Comparison of ENCODE assay signal across 20 cellular contexts in genomic region chr4:83606898-83607297, GRCh38.
DNase-seq lines count a peak whose midpoint lies in the region; ATAC-seq and TF ChIP-seq lines count a peak whose summit lies in the region.
"Had no signal": no experiment of that assay in that cellular context is flagged by ENCODE, and none has a peak within 500 bp of the region (broad histone marks: within the 10 kb centered on the region; RNA-seq: fewer than 3 reads in every experiment).

No MANE protein-coding gene starts in this region.

- no peak overlapping the region for H3K27ac Mint-ChIP-seq in GM23338
- no peak overlapping the region for H3K27ac Mint-ChIP-seq in activated B cell treated with CpG ODN at 0.5 μM for 24 hours
- H3K27ac Mint-ChIP-seq: HFFc6; stimulated activated effector memory CD8-positive, alpha-beta T cell treated with anti-CD3 and anti-CD28 coated beads, Interleukin-12 subunit alpha, Interleukin-12 subunit beta, amount 100 ng/mL, for 72 hours had no signal

- H3K4me2 ChIP-seq in GM23338 = no peak overlapping the region

- H3K36me3 ChIP-seq in GM23338 (ENCODE audit: insufficient read depth) = no peaks in the 10 kb centered on the region
- H3K36me3 ChIP-seq: cardiac muscle cell, gastroesophageal sphincter, left lung had no signal

- no peaks in the 10 kb centered on the region for H3K36me3 Mint-ChIP-seq in GM23338 (ENCODE audit: low read depth)
- H3K36me3 Mint-ChIP-seq in activated B cell treated with CpG ODN at 0.5 μM for 24 hours (ENCODE audit: low read depth) = peaks cover 2% of the 10 kb centered on the region
- H3K36me3 Mint-ChIP-seq: stimulated activated effector memory CD8-positive, alpha-beta T cell treated with anti-CD3 and anti-CD28 coated beads, Interleukin-12 subunit alpha, Interleukin-12 subunit beta, amount 100 ng/mL, for 72 hours had no signal

- peaks cover 19% of the 10 kb centered on the region for H3K4me1 ChIP-seq in GM23338 (ENCODE audit: insufficient read depth)
- H3K4me1 ChIP-seq: left lung had no signal

- intact Hi-C loops in activated B cell treated with CpG ODN at 0.5 μM for 24 hours (cut with micrococcal nuclease) = no loop called here

- H3K4me3 Mint-ChIP-seq in GM23338 (no peak overlapping the region), activated B cell treated with CpG ODN at 0.5 μM for 24 hours (no peak overlapping the region)
- H3K4me3 Mint-ChIP-seq: HFFc6; stimulated activated effector memory CD8-positive, alpha-beta T cell treated with anti-CD3 and anti-CD28 coated beads, Interleukin-12 subunit alpha, Interleukin-12 subunit beta, amount 100 ng/mL, for 72 hours had no signal

- no peak overlapping the region for H3K4me3 ChIP-seq in GM23338
- no peak overlapping the region for H3K4me3 ChIP-seq in foreskin fibroblast (ENCODE audit: low read depth in 1 of 2, low read length in 2 of 2)
- H3K4me3 ChIP-seq: cardiac muscle cell, dorsolateral prefrontal cortex, gastroesophageal sphincter, left lung had no signal

- no peak for DNase-seq in GM23338 (ENCODE audit: low spot score)
- no peak for DNase-seq in activated B cell treated with CpG ODN at 0.5 μM for 24 hours
- DNase-seq in renal cortical epithelial cell (ENCODE audit: low read depth) = peak; percentile 89
- DNase-seq in NCI-H446 (lab: John Stamatoyannopoulos, UW) = no peak
- no peak for DNase-seq in activated CD4-positive, alpha-beta T cell treated with anti-CD3 and anti-CD28 coated beads, Interleukin-2, amount 50 U/mL, for 1 hour
- DNase-seq in foreskin fibroblast = no peak
- DNase-seq: amniotic stem cell, dorsolateral prefrontal cortex, HFFc6, left lung, NCI-H1417 treated with DMSO at 0.1 percent for 48 hours, NCI-H2171 treated with DMSO at 0.1 percent for 48 hours, NCI-H69, OCI-M1, SIG-M5 had no signal

- H3K27me3 ChIP-seq in GM23338 (ENCODE audit: insufficient read depth) = no peaks in the 10 kb centered on the region
- H3K27me3 ChIP-seq: cardiac muscle cell, dorsolateral prefrontal cortex, gastroesophageal sphincter, left lung, neutrophil had no signal

- ATAC-seq in GM18861 (IDR thresholded peaks at IDR 0.05; ENCODE audit: unreplicated experiment) (peak; percentile 43), GM23338 (no peak), activated B cell treated with CpG ODN at 0.5 μM for 24 hours (ENCODE audit: low read depth) (peak; percentile 47)
- ATAC-seq: gastroesophageal sphincter; left lung; stimulated activated effector memory CD8-positive, alpha-beta T cell treated with anti-CD3 and anti-CD28 coated beads, Interleukin-12 subunit alpha, Interleukin-12 subunit beta, amount 100 ng/mL, for 72 hours had no signal

- H2AFZ ChIP-seq in GM23338 = peak overlapping the region; percentile 33; the same call in 1 of the 2 replicates

- POLR2A ChIA-PET in activated B cell treated with CpG ODN at 0.5 μM for 24 hours (lab: Charles Lee) = interaction anchor here (0.7 to 1.5 kb wide), 2 partner anchors 25 to 72 kb away, joined by 5 to 6 read pairs; no protein-coding TSS in a partner anchor

- H3K9me3 Mint-ChIP-seq in GM23338 (peaks cover 3% of the 10 kb centered on the region; the same call in 2 of the 3 replicates), activated B cell treated with CpG ODN at 0.5 μM for 24 hours (peaks cover 10% of the 10 kb centered on the region)

- peaks cover 21% of the 10 kb centered on the region; the same call in 2 of the 3 replicates for H3K4me1 Mint-ChIP-seq in GM23338
- H3K4me1 Mint-ChIP-seq in activated B cell treated with CpG ODN at 0.5 μM for 24 hours = no peaks in the 10 kb centered on the region
- H3K4me1 Mint-ChIP-seq: stimulated activated effector memory CD8-positive, alpha-beta T cell treated with anti-CD3 and anti-CD28 coated beads, Interleukin-12 subunit alpha, Interleukin-12 subunit beta, amount 100 ng/mL, for 72 hours had no signal

- H3K79me2 ChIP-seq in GM23338 (replicated peaks; ENCODE audit: insufficient read depth) = no peaks in the 10 kb centered on the region

- no peaks in the 10 kb centered on the region for H3K9me2 ChIP-seq in GM23338 (ENCODE audit: insufficient read depth)

- H3K27me3 Mint-ChIP-seq in GM23338 (ENCODE audit: insufficient read depth, low read depth, poor library complexity) = no peaks in the 10 kb centered on the region
- peaks cover 2% of the 10 kb centered on the region for H3K27me3 Mint-ChIP-seq in activated B cell treated with CpG ODN at 0.5 μM for 24 hours

- H4K20me1 ChIP-seq in GM23338 (replicated peaks; ENCODE audit: insufficient read depth) = no peaks in the 10 kb centered on the region

- no peak for TF ChIP-seq CTCF in GM23338 (conservative IDR thresholded peaks at IDR 0.05; ENCODE audit: low read depth in 2 of 2)
- no peak for TF ChIP-seq CTCF in activated B cell treated with CpG ODN at 0.5 μM for 24 hours (IDR thresholded peaks at IDR 0.05)
- TF ChIP-seq CTCF in foreskin fibroblast (IDR thresholded peaks at IDR 0.05; ENCODE audit: low read depth, low read length) = no peak

- H3K27ac ChIP-seq in GM23338 (ENCODE audit: low read depth) = no peak overlapping the region
- H3K27ac ChIP-seq: cardiac muscle cell, dorsolateral prefrontal cortex, gastroesophageal sphincter, left lung, neutrophil had no signal

- H3F3A ChIP-seq in GM23338 (replicated peaks; ENCODE audit: low read depth) = no peaks in the 10 kb centered on the region

- CTCF ChIA-PET in activated B cell treated with CpG ODN at 0.5 μM for 24 hours (lab: Charles Lee) = no interaction called here

TF ChIP-seq in GM23338, 12 proteins besides CTCF, POLR2A, EP300 and RAD21 (continues in another document):
- TF ChIP-seq, protein P1, sequence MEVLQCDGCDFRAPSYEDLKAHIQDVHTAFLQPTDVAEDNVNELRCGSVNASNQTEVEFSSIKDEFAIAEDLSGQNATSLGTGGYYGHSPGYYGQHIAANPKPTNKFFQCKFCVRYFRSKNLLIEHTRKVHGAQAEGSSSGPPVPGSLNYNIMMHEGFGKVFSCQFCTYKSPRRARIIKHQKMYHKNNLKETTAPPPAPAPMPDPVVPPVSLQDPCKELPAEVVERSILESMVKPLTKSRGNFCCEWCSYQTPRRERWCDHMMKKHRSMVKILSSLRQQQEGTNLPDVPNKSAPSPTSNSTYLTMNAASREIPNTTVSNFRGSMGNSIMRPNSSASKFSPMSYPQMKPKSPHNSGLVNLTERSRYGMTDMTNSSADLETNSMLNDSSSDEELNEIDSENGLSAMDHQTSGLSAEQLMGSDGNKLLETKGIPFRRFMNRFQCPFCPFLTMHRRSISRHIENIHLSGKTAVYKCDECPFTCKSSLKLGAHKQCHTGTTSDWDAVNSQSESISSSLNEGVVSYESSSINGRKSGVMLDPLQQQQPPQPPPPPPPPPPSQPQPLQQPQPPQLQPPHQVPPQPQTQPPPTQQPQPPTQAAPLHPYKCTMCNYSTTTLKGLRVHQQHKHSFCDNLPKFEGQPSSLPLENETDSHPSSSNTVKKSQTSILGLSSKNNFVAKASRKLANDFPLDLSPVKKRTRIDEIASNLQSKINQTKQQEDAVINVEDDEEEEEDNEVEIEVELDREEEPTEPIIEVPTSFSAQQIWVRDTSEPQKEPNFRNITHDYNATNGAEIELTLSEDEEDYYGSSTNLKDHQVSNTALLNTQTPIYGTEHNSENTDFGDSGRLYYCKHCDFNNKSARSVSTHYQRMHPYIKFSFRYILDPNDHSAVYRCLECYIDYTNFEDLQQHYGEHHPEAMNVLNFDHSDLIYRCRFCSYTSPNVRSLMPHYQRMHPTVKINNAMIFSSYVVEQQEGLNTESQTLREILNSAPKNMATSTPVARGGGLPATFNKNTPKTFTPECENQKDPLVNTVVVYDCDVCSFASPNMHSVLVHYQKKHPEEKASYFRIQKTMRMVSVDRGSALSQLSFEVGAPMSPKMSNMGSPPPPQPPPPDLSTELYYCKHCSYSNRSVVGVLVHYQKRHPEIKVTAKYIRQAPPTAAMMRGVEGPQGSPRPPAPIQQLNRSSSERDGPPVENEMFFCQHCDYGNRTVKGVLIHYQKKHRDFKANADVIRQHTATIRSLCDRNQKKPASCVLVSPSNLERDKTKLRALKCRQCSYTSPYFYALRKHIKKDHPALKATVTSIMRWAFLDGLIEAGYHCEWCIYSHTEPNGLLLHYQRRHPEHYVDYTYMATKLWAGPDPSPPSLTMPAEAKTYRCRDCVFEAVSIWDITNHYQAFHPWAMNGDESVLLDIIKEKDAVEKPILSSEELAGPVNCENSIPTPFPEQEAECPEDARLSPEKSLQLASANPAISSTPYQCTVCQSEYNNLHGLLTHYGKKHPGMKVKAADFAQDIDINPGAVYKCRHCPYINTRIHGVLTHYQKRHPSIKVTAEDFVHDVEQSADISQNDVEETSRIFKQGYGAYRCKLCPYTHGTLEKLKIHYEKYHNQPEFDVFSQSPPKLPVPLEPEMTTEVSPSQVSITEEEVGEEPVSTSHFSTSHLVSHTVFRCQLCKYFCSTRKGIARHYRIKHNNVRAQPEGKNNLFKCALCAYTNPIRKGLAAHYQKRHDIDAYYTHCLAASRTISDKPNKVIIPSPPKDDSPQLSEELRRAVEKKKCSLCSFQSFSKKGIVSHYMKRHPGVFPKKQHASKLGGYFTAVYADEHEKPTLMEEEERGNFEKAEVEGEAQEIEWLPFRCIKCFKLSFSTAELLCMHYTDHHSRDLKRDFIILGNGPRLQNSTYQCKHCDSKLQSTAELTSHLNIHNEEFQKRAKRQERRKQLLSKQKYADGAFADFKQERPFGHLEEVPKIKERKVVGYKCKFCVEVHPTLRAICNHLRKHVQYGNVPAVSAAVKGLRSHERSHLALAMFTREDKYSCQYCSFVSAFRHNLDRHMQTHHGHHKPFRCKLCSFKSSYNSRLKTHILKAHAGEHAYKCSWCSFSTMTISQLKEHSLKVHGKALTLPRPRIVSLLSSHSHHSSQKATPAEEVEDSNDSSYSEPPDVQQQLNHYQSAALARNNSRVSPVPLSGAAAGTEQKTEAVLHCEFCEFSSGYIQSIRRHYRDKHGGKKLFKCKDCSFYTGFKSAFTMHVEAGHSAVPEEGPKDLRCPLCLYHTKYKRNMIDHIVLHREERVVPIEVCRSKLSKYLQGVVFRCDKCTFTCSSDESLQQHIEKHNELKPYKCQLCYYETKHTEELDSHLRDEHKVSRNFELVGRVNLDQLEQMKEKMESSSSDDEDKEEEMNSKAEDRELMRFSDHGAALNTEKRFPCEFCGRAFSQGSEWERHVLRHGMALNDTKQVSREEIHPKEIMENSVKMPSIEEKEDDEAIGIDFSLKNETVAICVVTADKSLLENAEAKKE (CRISPR knock-in tag; IDR thresholded peaks at IDR 0.05) = no peak
- TF ChIP-seq EZH2phosphoT487 (IDR thresholded peaks at IDR 0.05; ENCODE audit: unreplicated experiment) (no peak), ZNF331 (CRISPR knock-in tag; IDR thresholded peaks at IDR 0.05; ENCODE audit: low read depth) (no peak), POLR2AphosphoS5 (IDR thresholded peaks at IDR 0.05; ENCODE audit: low read depth) (no peak), EZH2 (IDR thresholded peaks at IDR 0.05; ENCODE audit: low read depth, unreplicated experiment) (no peak), STAT1 (IDR thresholded peaks at IDR 0.05; ENCODE audit: unreplicated experiment) (no peak)
